28 cellular contexts compared by ENCODE assay signal in the genomic region with DNA sequence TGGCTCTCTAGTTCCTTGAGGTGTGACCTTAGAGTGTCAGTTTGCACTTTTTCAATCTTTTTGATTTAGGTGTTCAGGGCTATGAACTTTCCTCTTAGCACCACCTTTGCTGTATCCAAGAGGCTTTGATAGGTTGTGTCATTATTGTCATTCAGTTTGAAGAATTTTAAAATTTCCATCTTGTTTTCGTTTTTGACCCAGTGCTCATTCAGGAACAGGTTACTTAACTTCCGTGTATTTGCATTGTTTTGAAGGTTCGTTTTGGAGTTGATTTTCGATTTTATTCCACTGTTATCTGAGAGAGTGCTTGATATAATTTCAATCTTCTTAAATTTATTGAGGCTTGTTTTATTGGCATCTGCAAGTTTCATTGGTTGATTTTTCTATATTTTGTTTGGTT. TPM values are rescaled to one million over a fixed set of nuclear protein-coding genes. Genes with fewer than 3 reads are reported as not detected.
"Had no signal": no experiment of that assay in that cellular context is flagged by ENCODE, and none has a peak within 500 bp of the region (broad histone marks: within the 10 kb centered on the region; RNA-seq: fewer than 3 reads in every experiment).

No MANE protein-coding gene starts in this region.

- H3K27ac Mint-ChIP-seq: activated B cell treated with CpG ODN at 0.5 μM for 24 hours; activated CD4-positive, alpha-beta memory T cell treated with anti-CD3 and anti-CD28 coated beads for 36 hours; activated CD4-positive, alpha-beta T cell treated with anti-CD3 and anti-CD28 coated beads, Interleukin-2, amount 10 ng/mL, durations not matched to agents 7 days and 5 days; activated CD8-positive, alpha-beta T cell treated with anti-CD3 and anti-CD28 coated beads for 36 hours; activated naive CD4-positive, alpha-beta T cell treated with anti-CD3 and anti-CD28 coated beads for 36 hours; activated naive CD4-positive, alpha-beta T cell treated with anti-CD3 and anti-CD28 coated beads, Interleukin-2, amount 50 U/mL, for 72 hours; activated naive CD8-positive, alpha-beta T cell treated with anti-CD3 and anti-CD28 coated beads for 36 hours; activated T-cell treated with anti-CD3 and anti-CD28 coated beads, Interleukin-2, amount 50 U/mL, for 72 hours; activated T-helper 1 cell treated with anti-CD3 and anti-CD28 coated beads, Interleukin-12 subunit alpha, Interleukin-12 subunit beta, Interleukin-2, Interleukin-4 antibody, amounts not matched to agents 30 ng/mL and 10 ng/mL and 1 ng/mL, durations not matched to agents 14 hours and 24 hours and 36 hours; activated T-helper 17 cell treated with anti-CD3 and anti-CD28 coated beads, Interleukin-2, amount 50 U/mL, for 72 hours; T-helper 1 cell treated with Interleukin-12 subunit alpha and Interleukin-12 subunit beta and Interleukin-4 antibody, amounts not matched to agents 30 μg/mL and 1 μg/mL, for 36 hours; T-helper 2 cell treated with Interferon-gamma antibody and Interleukin-4, amounts not matched to agents 5 μg/mL and 100 μg/mL, for 36 hours had no signal

- H3K27me3 ChIP-seq: adrenal gland, cardiac muscle cell had no signal

- H3K36me3 ChIP-seq: adrenal gland, cardiac muscle cell had no signal

- H3K4me3 Mint-ChIP-seq: activated B cell treated with CpG ODN at 0.5 μM for 24 hours; activated CD4-positive, alpha-beta memory T cell treated with anti-CD3 and anti-CD28 coated beads for 36 hours; activated CD4-positive, alpha-beta T cell treated with anti-CD3 and anti-CD28 coated beads, Interleukin-2, amount 10 ng/mL, durations not matched to agents 7 days and 5 days; activated CD8-positive, alpha-beta T cell treated with anti-CD3 and anti-CD28 coated beads for 36 hours; activated naive CD4-positive, alpha-beta T cell treated with anti-CD3 and anti-CD28 coated beads for 36 hours; activated naive CD8-positive, alpha-beta T cell treated with anti-CD3 and anti-CD28 coated beads for 36 hours; activated T-cell treated with anti-CD3 and anti-CD28 coated beads, Interleukin-2, amount 50 U/mL, for 4 hours; activated T-cell treated with anti-CD3 and anti-CD28 coated beads, Interleukin-2, amount 50 U/mL, for 72 hours; activated T-helper 1 cell treated with anti-CD3 and anti-CD28 coated beads, Interleukin-12 subunit alpha, Interleukin-12 subunit beta, Interleukin-2, Interleukin-4 antibody, amounts not matched to agents 30 ng/mL and 10 ng/mL and 1 ng/mL, durations not matched to agents 14 hours and 24 hours and 36 hours; activated T-helper 17 cell treated with anti-CD3 and anti-CD28 coated beads, Interleukin-2, amount 50 U/mL, for 72 hours; central memory CD8-positive, alpha-beta T cell; T-helper 1 cell treated with Interleukin-12 subunit alpha and Interleukin-12 subunit beta and Interleukin-4 antibody, amounts not matched to agents 30 μg/mL and 1 μg/mL, for 36 hours; T-helper 2 cell treated with Interferon-gamma antibody and Interleukin-4, amounts not matched to agents 5 μg/mL and 100 μg/mL, for 36 hours had no signal

- H3K4me3 ChIP-seq: adrenal gland, cardiac muscle cell had no signal

- H3K27ac ChIP-seq: adrenal gland, cardiac muscle cell, VCaP had no signal

- H3K4me1 Mint-ChIP-seq: activated B cell treated with CpG ODN at 0.5 μM for 24 hours; activated CD4-positive, alpha-beta T cell treated with anti-CD3 and anti-CD28 coated beads, Interleukin-2, amount 10 ng/mL, durations not matched to agents 7 days and 5 days; activated naive CD8-positive, alpha-beta T cell treated with anti-CD3 and anti-CD28 coated beads for 36 hours; activated T-helper 17 cell treated with anti-CD3 and anti-CD28 coated beads, Interleukin-2, amount 50 U/mL, for 72 hours; central memory CD8-positive, alpha-beta T cell had no signal

- DNase-seq: activated B cell treated with CpG ODN at 0.5 μM for 24 hours; activated CD4-positive, alpha-beta T cell treated with anti-CD3 and anti-CD28 coated beads for 4 hours; activated CD4-positive, alpha-beta T cell treated with anti-CD3 and anti-CD28 coated beads, Interleukin-2, amount 10 ng/mL, durations not matched to agents 7 days and 5 days; activated CD4-positive, CD25-positive, alpha-beta regulatory T cell treated with anti-CD3 and anti-CD28 coated beads, Interleukin-2, amount 50 U/mL, for 72 hours; activated CD8-positive, alpha-beta memory T cell treated with anti-CD3 and anti-CD28 coated beads, Interleukin-2, amount 50 U/mL, for 4 hours; activated gamma-delta T cell treated with Interleukin-2 at 50 U/mL for 16 hours; activated naive CD4-positive, alpha-beta T cell; activated naive CD4-positive, alpha-beta T cell treated with anti-CD3 and anti-CD28 coated beads, Interleukin-2, amount 50 U/mL, for 16 hours; activated naive CD8-positive, alpha-beta T cell treated with anti-CD3 and anti-CD28 coated beads for 36 hours; activated T-cell treated with anti-CD3 and anti-CD28 coated beads for 4 hours; activated T-cell treated with anti-CD3 and anti-CD28 coated beads, Interleukin-2, amount 50 U/mL, for 1 hour; activated T-cell treated with anti-CD3 and anti-CD28 coated beads, Interleukin-2, amount 50 U/mL, for 4 hours; cerebellar nuclear complex; T-helper 1 cell; T-helper 9 cell had no signal

- H3K9me3 Mint-ChIP-seq: activated B cell treated with CpG ODN at 0.5 μM for 24 hours; activated CD4-positive, alpha-beta memory T cell treated with anti-CD3 and anti-CD28 coated beads for 36 hours; activated CD4-positive, alpha-beta T cell treated with anti-CD3 and anti-CD28 coated beads, Interleukin-2, amount 10 ng/mL, durations not matched to agents 7 days and 5 days; activated CD8-positive, alpha-beta T cell treated with anti-CD3 and anti-CD28 coated beads for 36 hours; activated naive CD4-positive, alpha-beta T cell treated with anti-CD3 and anti-CD28 coated beads for 36 hours; activated naive CD4-positive, alpha-beta T cell treated with anti-CD3 and anti-CD28 coated beads, Interleukin-2, amount 50 U/mL, for 72 hours; activated T-cell treated with anti-CD3 and anti-CD28 coated beads, Interleukin-2, amount 50 U/mL, for 72 hours; activated T-helper 1 cell treated with anti-CD3 and anti-CD28 coated beads, Interleukin-12 subunit alpha, Interleukin-12 subunit beta, Interleukin-2, Interleukin-4 antibody, amounts not matched to agents 30 ng/mL and 10 ng/mL and 1 ng/mL, durations not matched to agents 14 hours and 24 hours and 36 hours; activated T-helper 17 cell treated with anti-CD3 and anti-CD28 coated beads, Interleukin-2, amount 50 U/mL, for 72 hours; central memory CD8-positive, alpha-beta T cell; T-helper 1 cell treated with Interleukin-12 subunit alpha and Interleukin-12 subunit beta and Interleukin-4 antibody, amounts not matched to agents 30 μg/mL and 1 μg/mL, for 36 hours; T-helper 2 cell treated with Interferon-gamma antibody and Interleukin-4, amounts not matched to agents 5 μg/mL and 100 μg/mL, for 36 hours had no signal

- H3K36me3 Mint-ChIP-seq: activated CD4-positive, alpha-beta memory T cell treated with anti-CD3 and anti-CD28 coated beads for 36 hours; activated naive CD4-positive, alpha-beta T cell treated with anti-CD3 and anti-CD28 coated beads, Interleukin-2, amount 50 U/mL, for 72 hours; activated naive CD8-positive, alpha-beta T cell treated with anti-CD3 and anti-CD28 coated beads for 36 hours had no signal

- H3K9me3 ChIP-seq: adrenal gland had no signal

RNA-seq across cellular contexts. Expression of gene FANK1, which starts 37.3 kb away (rescaled TPM):
- total RNA-seq: activated T-helper 1 cell treated with anti-CD3 and anti-CD28 coated beads, Interleukin-12 subunit alpha, Interleukin-12 subunit beta, Interleukin-2, Interleukin-4 antibody, amounts not matched to agents 30 ng/mL and 10 ng/mL and 1 ng/mL, durations not matched to agents 14 hours and 24 hours and 36 hours had no signal
